ENCODE assay signal across 8 cellular contexts in the genomic region with DNA sequence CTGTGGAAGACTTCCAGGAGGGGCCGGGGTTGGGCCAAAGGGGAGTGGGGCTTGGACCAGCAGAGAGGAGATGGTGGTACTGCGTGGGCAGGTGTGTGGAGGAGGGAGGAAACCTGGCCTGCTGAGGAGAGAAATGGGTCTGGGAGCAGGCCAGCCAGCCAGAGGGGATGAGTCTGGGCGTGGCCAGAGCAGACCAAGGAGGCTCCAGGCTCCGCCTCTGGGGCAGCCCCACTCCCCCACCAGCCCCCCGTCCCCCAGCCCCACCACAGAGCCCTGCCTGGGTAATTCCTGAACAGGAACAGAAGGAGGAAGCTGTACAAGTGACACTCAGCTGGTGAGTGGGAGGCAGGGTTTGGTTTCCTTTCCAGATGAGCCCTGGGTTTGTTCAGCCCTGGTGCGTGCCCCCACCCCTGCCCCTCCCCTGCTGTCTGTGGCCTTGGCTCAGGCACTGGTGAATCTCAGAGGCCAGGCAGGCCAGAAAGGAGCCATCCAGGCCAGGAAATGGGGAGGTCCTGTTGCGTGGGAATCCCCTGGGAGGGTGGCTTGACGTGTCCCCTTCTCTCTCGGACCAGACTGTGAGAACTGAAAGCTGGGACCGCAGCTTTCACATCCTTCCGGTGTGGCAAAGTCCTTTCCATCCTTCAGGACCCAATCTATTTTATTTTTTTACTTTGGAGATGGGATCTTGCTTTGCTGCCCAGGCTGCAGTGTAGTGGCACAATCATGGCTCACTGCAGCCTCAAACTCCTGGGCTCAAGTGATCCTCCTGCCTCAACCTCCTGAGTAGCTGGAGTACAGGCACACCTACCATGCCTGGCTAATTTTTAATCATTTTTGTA. TPM values are rescaled to one million over a fixed set of nuclear protein-coding genes. Genes with fewer than 3 reads are reported as not detected.
DNase-seq lines count a peak whose midpoint lies in the region; ATAC-seq and TF ChIP-seq lines count a peak whose summit lies in the region.

No MANE protein-coding gene starts in this region.

- no peaks in the 10 kb centered on the region for H3K9me3 ChIP-seq in Panc1 (ENCODE audit: control insufficient read depth, insufficient read depth, low read depth, low read length)
- no peaks in the 10 kb centered on the region for H3K9me3 ChIP-seq in mammary epithelial cell (replicated peaks; ENCODE audit: insufficient read depth, low read length)
- H3K9me3 ChIP-seq in tibial nerve: no peaks in the 10 kb centered on the region

- POLR2A ChIA-PET in Panc1 (lab: Charles Lee): no interaction called here

- TF ChIP-seq EP300 in tibial nerve (IDR thresholded peaks at IDR 0.05): no peak

- CTCF ChIA-PET in Panc1 (lab: Charles Lee) (no interaction called here), mammary epithelial cell (lab: Charles Lee; ENCODE audit: low non-redundant PET) (interaction anchor here (0.5 kb wide), 1 partner anchor 48 kb away, joined by 12 read pairs; no protein-coding TSS in a partner anchor)

- dilution Hi-C loops in mammary epithelial cell (cut with HindIII; ENCODE audit: low sequenced_read_pairs): no loop called here

- H3K4me2 ChIP-seq in mammary epithelial cell (ENCODE audit: insufficient read depth, low read depth, low read length): no peak overlapping the region

- intact Hi-C loops in Panc1 (cut with micrococcal nuclease; ENCODE audit: unreplicated experiment) (no loop called here), mammary epithelial cell (cut with micrococcal nuclease) (loop anchor here (1.0 kb wide), 1 partner anchor 24 kb away; no protein-coding TSS in a partner anchor)

- H3K36me3 ChIP-seq in Panc1 (ENCODE audit: control insufficient read depth, insufficient read depth, low read length) (no peaks in the 10 kb centered on the region), mammary epithelial cell (ENCODE audit: insufficient read depth, low read length) (no peaks in the 10 kb centered on the region), tibial nerve (no peaks in the 10 kb centered on the region)

- H3K27me3 ChIP-seq in Panc1 (ENCODE audit: control insufficient read depth, insufficient read depth, low read length) (no peaks in the 10 kb centered on the region), mammary epithelial cell (ENCODE audit: insufficient read depth, low read length) (no peaks in the 10 kb centered on the region), tibial nerve (no peaks in the 10 kb centered on the region)

- peak overlapping the region; percentile 45 for H2AFZ ChIP-seq in mammary epithelial cell (ENCODE audit: low read depth, low read length)

- no peak for TF ChIP-seq POLR2A in tibial nerve (IDR thresholded peaks at IDR 0.05)

- in situ Hi-C loops in Panc1 (cut with HindIII; ENCODE audit: low pct_unique_long_range_greater_than_20kb, low sequenced_read_pairs): no loop called here
- in situ Hi-C loops in mammary epithelial cell (cut with MboI; ENCODE audit: low sequenced_read_pairs in 2 of 2): no loop called here

- WGBS in mammary epithelial cell (ENCODE audit: low coverage, missing lambda C conversion rate): 13% methylated on average over 4 of the region's 11 CpGs
- WGBS in tibial nerve, 2 donors: 34 to 39% methylated on average over 9 to 11 of the region's 11 CpGs

- H3K27ac ChIP-seq in Panc1 (ENCODE audit: low read length): no peak overlapping the region
- no peak overlapping the region for H3K27ac ChIP-seq in mammary epithelial cell (ENCODE audit: insufficient read depth, low read depth, low read length)
- H3K27ac ChIP-seq in tibial nerve: peak overlapping the region in 3 of 4 donors; percentile 18 to 66 (median 51)

- TF ChIP-seq CTCF in Panc1 (IDR thresholded peaks at IDR 0.05) (no peak), mammary epithelial cell (conservative IDR thresholded peaks at IDR 0.05 in 1 of 2, IDR thresholded peaks at IDR 0.05 in 1 of 2; ENCODE audit: extremely low read depth in 1 of 2, insufficient read depth in 1 of 2, low read depth in 1 of 2, low read length in 2 of 2) (no peak), tibial nerve (IDR thresholded peaks at IDR 0.05) (no peak)

- H3K4me3 ChIP-seq in Panc1 (ENCODE audit: low read depth in 2 of 2, low read length in 2 of 2) (no peak overlapping the region), mammary epithelial cell (replicated peaks in 1 of 3; ENCODE audit: insufficient read depth in 1 of 3, low read depth in 2 of 3, low read length in 3 of 3) (no peak overlapping the region), tibial nerve (no peak overlapping the region)

- ATAC-seq in HG02884 (IDR thresholded peaks at IDR 0.05; ENCODE audit: unreplicated experiment) (peak; percentile 70), Panc1 (peak; percentile 47)

- BruUV-seq in Panc1 (replicated peaks; lab: Mats Ljungman, UMichigan) (no TSS peak), mammary epithelial cell (replicated peaks; lab: Mats Ljungman, UMichigan) (no TSS peak)

- H4K20me1 ChIP-seq in mammary epithelial cell (ENCODE audit: insufficient read depth, low read length): no peaks in the 10 kb centered on the region

- H3K4me1 ChIP-seq in Panc1 (ENCODE audit: control insufficient read depth, insufficient read depth, low read length) (peaks cover 7% of the 10 kb centered on the region), mammary epithelial cell (ENCODE audit: insufficient read depth, low read length) (peaks cover 30% of the 10 kb centered on the region), tibial nerve (peaks cover 0 to 24% (median 11%) of the 10 kb centered on the region in 4 donors)

- DNase-seq in activated CD8-positive, alpha-beta memory T cell treated with anti-CD3 and anti-CD28 coated beads for 24 hours: peak; percentile 76
- no peak for DNase-seq in activated CD8-positive, alpha-beta memory T cell treated with anti-CD3 and anti-CD28 coated beads, Interleukin-2, amount 50 U/mL, for 48 hours
- DNase-seq in Panc1 (ENCODE audit: low read depth, low spot score) (no peak), mammary epithelial cell (no peak), myocyte (ENCODE audit: low read depth) (peak; percentile 20), tibial nerve (ENCODE audit: low spot score in 2 of 2) (no peak), NCI-H1694 treated with DMSO at 0.1 percent for 48 hours (lab: John Stamatoyannopoulos, UW) (no peak)

- H3K9ac ChIP-seq in mammary epithelial cell (ENCODE audit: insufficient read depth, low read length): no peak overlapping the region

- H3K79me2 ChIP-seq in mammary epithelial cell (ENCODE audit: insufficient read depth, low read length): no peaks in the 10 kb centered on the region

RNA-seq across cellular contexts. Expression of a gene that starts 9.4 kb away (rescaled TPM):
- total RNA-seq in Panc1 (2021; ENCODE audit: unreplicated experiment): 24.9 TPM
- polyA plus RNA-seq in Panc1 (2012; ENCODE audit: insufficient read length): 31.3 TPM
- total RNA-seq in mammary epithelial cell: 10 to 100 TPM; 52.7 to 60.2 TPM
- polyA plus RNA-seq in mammary epithelial cell: 39.3 TPM
- 54.6 TPM for polyA minus RNA-seq in mammary epithelial cell
- total RNA-seq in myocyte: 3.2 and 8.0 TPM in 2 replicates
- polyA plus RNA-seq in myocyte (2012): 12.5 TPM
- total RNA-seq in tibial nerve: 10 to 100 TPM; 23.4 to 36.9 (median 29.0) TPM

RNA-seq across cellular contexts. Expression of a gene that starts 47.1 kb away (rescaled TPM):
- total RNA-seq in Panc1 (2021; ENCODE audit: unreplicated experiment) (36.4 TPM), mammary epithelial cell (10 to 100 TPM; 19.0 to 58.5 TPM), myocyte (11.4 and 12.3 TPM in 2 replicates), tibial nerve (10 to 100 TPM; 23.9 to 42.6 (median 31.0) TPM)
- 46.6 TPM for polyA plus RNA-seq in Panc1 (2012; ENCODE audit: insufficient read length)
- 117 TPM for polyA plus RNA-seq in mammary epithelial cell
- polyA minus RNA-seq in mammary epithelial cell: 58.0 TPM
- polyA plus RNA-seq in myocyte (2012): 69.6 TPM

Comparison
In these comparisons a context has a peak if more than half of its experiments do, and no peak if none do; other contexts are left out.
1. DNase-seq: peak in activated CD8-positive, alpha-beta memory T cell treated with anti-CD3 and anti-CD28 coated beads for 24 hours (single experiment) and myocyte (single experiment); none in activated CD8-positive, alpha-beta memory T cell treated with anti-CD3 and anti-CD28 coated beads, Interleukin-2, amount 50 U/mL, for 48 hours (single experiment), Panc1 (single experiment), mammary epithelial cell (single experiment), tibial nerve (0 of 2) and NCI-H1694 treated with DMSO at 0.1 percent for 48 hours (single experiment).
2. H3K27ac ChIP-seq: peak in tibial nerve (3 of 4); none in Panc1 (single experiment) and mammary epithelial cell (single experiment).